ENCODE assay signal across 20 cellular contexts in genomic region chr22:46967445-46968358, GRCh38.
"Had no signal": no experiment of that assay in that cellular context is flagged by ENCODE, and none has a peak within 500 bp of the region (broad histone marks: within the 10 kb centered on the region; RNA-seq: fewer than 3 reads in every experiment).

No MANE protein-coding gene starts in this region.

- H3K36me3 ChIP-seq: ascending aorta, left ventricle myocardium inferior, neural progenitor cell, pancreas, right lobe of liver had no signal

- H3K4me2 ChIP-seq: hepatocyte, neural progenitor cell, smooth muscle cell had no signal

- H3K27ac ChIP-seq: ascending aorta, epithelial cell of prostate, foreskin keratinocyte, hepatocyte, left ventricle myocardium inferior, neural progenitor cell, pancreas, right lobe of liver had no signal

- H3K36me3 Mint-ChIP-seq: activated CD4-positive, alpha-beta memory T cell treated with anti-CD3 and anti-CD28 coated beads for 36 hours; neural progenitor cell had no signal

- H3K27me3 ChIP-seq: ascending aorta, foreskin keratinocyte, hepatocyte, neural progenitor cell, pancreas, right lobe of liver had no signal

- H3K9ac ChIP-seq: neural progenitor cell had no signal

- H3K9me3 Mint-ChIP-seq: activated B cell treated with CpG ODN at 0.5 μM for 24 hours; activated CD4-positive, alpha-beta memory T cell treated with anti-CD3 and anti-CD28 coated beads for 36 hours; effector memory CD8-positive, alpha-beta T cell; neural progenitor cell; stimulated activated effector memory CD8-positive, alpha-beta T cell treated with anti-CD3 and anti-CD28 coated beads, Interleukin-12 subunit alpha, Interleukin-12 subunit beta, amount 100 ng/mL, for 72 hours; T-helper 2 cell treated with Interferon-gamma antibody and Interleukin-4, amounts not matched to agents 5 μg/mL and 100 μg/mL, for 36 hours had no signal

- H3K4me1 ChIP-seq: ascending aorta, foreskin keratinocyte, right lobe of liver had no signal

- H2AFZ ChIP-seq: hepatocyte, neural progenitor cell had no signal

- H3K4me3 Mint-ChIP-seq: activated B cell treated with CpG ODN at 0.5 μM for 24 hours; activated CD4-positive, alpha-beta memory T cell treated with anti-CD3 and anti-CD28 coated beads for 36 hours; effector memory CD8-positive, alpha-beta T cell; neural progenitor cell; stimulated activated effector memory CD8-positive, alpha-beta T cell treated with anti-CD3 and anti-CD28 coated beads, Interleukin-12 subunit alpha, Interleukin-12 subunit beta, amount 100 ng/mL, for 72 hours; T-helper 2 cell treated with Interferon-gamma antibody and Interleukin-4, amounts not matched to agents 5 μg/mL and 100 μg/mL, for 36 hours had no signal

- H3K79me2 ChIP-seq: hepatocyte had no signal

- H3K27me3 Mint-ChIP-seq: activated B cell treated with CpG ODN at 0.5 μM for 24 hours; activated CD4-positive, alpha-beta memory T cell treated with anti-CD3 and anti-CD28 coated beads for 36 hours; effector memory CD8-positive, alpha-beta T cell had no signal

- H3K27ac Mint-ChIP-seq: activated B cell treated with CpG ODN at 0.5 μM for 24 hours; activated CD4-positive, alpha-beta memory T cell treated with anti-CD3 and anti-CD28 coated beads for 36 hours; neural progenitor cell; T-helper 2 cell treated with Interferon-gamma antibody and Interleukin-4, amounts not matched to agents 5 μg/mL and 100 μg/mL, for 36 hours had no signal

- H3K4me3 ChIP-seq: ascending aorta, hepatocyte, left ventricle myocardium inferior, neural progenitor cell, pancreas, right lobe of liver, smooth muscle cell had no signal

- ATAC-seq: effector memory CD8-positive, alpha-beta T cell; foreskin keratinocyte; pancreas; right lobe of liver; stimulated activated effector memory CD8-positive, alpha-beta T cell treated with anti-CD3 and anti-CD28 coated beads, Interleukin-12 subunit alpha, Interleukin-12 subunit beta, amount 100 ng/mL, for 72 hours had no signal

- H3K9me3 ChIP-seq: ascending aorta, left ventricle myocardium inferior, pancreas, right lobe of liver had no signal

- DNase-seq: activated B cell treated with CpG ODN at 0.5 μM for 24 hours; activated CD4-positive, alpha-beta memory T cell treated with anti-CD3 and anti-CD28 coated beads for 36 hours; activated CD4-positive, alpha-beta T cell treated with anti-CD3 and anti-CD28 coated beads for 4 hours; activated effector memory CD4-positive, alpha-beta T cell treated with anti-CD3 and anti-CD28 coated beads, Interleukin-2, amount 50 U/mL, for 16 hours; activated naive CD4-positive, alpha-beta T cell treated with anti-CD3 and anti-CD28 coated beads, Interleukin-2, amount 50 U/mL, for 16 hours; activated T-cell treated with anti-CD3 and anti-CD28 coated beads, Interleukin-2, amount 50 U/mL, for 48 hours; effector memory CD8-positive, alpha-beta T cell; foreskin keratinocyte; left ventricle myocardium inferior; mammary epithelial cell; pancreas; right lobe of liver; stimulated activated CD4-positive, alpha-beta T cell treated with anti-CD3 and anti-CD28 coated beads, Interleukin-4, amount 100 ng/mL, for 24 hours had no signal
